ENCODE assay signal across 18 cellular contexts in the genomic region with DNA sequence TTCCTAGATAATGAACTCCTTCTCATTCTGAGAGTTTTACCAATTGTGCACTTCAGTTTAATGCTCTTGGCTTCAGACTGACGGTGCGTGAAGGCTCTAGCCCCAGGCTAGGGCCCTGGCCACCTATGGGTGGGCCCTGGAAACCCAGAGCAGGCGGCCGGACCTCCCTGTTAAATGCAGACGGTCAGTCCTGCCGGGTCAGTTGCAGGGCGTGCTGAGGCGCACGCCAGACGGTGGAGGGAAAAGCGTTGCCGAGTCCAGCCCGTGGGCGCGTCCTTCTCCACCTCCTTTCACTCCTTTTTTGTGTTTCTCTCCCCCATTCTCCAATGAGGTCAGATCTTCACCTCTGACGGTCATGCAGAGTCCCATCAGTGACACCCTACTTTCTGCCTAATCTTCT. TPM values are rescaled to one million over a fixed set of nuclear protein-coding genes. Genes with fewer than 3 reads are reported as not detected.
DNase-seq lines count a peak whose midpoint lies in the region; ATAC-seq and TF ChIP-seq lines count a peak whose summit lies in the region.
"Had no signal": no experiment of that assay in that cellular context is flagged by ENCODE, and none has a peak within 500 bp of the region (broad histone marks: within the 10 kb centered on the region; RNA-seq: fewer than 3 reads in every experiment).

No MANE protein-coding gene starts in this region.

- POLR2A ChIA-PET in PC-3 (lab: Charles Lee; ENCODE audit: unreplicated experiment): no interaction called here

- no peaks in the 10 kb centered on the region for H3K9me3 ChIP-seq in PC-3 (ENCODE audit: low read length)
- H3K9me3 ChIP-seq in neural progenitor cell (ENCODE audit: low read depth): no peaks in the 10 kb centered on the region
- H3K9me3 ChIP-seq in mammary epithelial cell (replicated peaks; ENCODE audit: insufficient read depth, low read length): no peaks in the 10 kb centered on the region
- H3K9me3 ChIP-seq in ascending aorta: no peaks in the 10 kb centered on the region

- WGBS in mammary epithelial cell (ENCODE audit: low coverage, missing lambda C conversion rate): 98% methylated on average over 14 of the region's 16 CpGs

- dilution Hi-C loops in mammary epithelial cell (cut with HindIII; ENCODE audit: low sequenced_read_pairs): no loop called here

- no peak overlapping the region for H3K27ac Mint-ChIP-seq in activated CD4-positive, alpha-beta T cell treated with anti-CD3 and anti-CD28 coated beads, Interleukin-2, amount 10 ng/mL, durations not matched to agents 24 days and 14 days
- H3K27ac Mint-ChIP-seq in glutamatergic neuron (ENCODE audit: unreplicated experiment) (peak overlapping the region; percentile 92), neural progenitor cell (no peak overlapping the region)
- H3K27ac Mint-ChIP-seq: HFFc6 had no signal

- intact Hi-C loops in activated CD4-positive, alpha-beta T cell treated with anti-CD3 and anti-CD28 coated beads, Interleukin-2, amount 10 ng/mL, durations not matched to agents 24 days and 14 days (cut with micrococcal nuclease): loop anchor here (5.0 to 10.0 kb wide), 3 partner anchors 143 to 1186 kb away; a partner anchor contains a TSS
- intact Hi-C loops in PC-3 (cut with micrococcal nuclease) (no loop called here), mammary epithelial cell (cut with micrococcal nuclease) (no loop called here), ascending aorta (cut with DNase I) (no loop called here)

- H3K9me3 Mint-ChIP-seq in activated CD4-positive, alpha-beta T cell treated with anti-CD3 and anti-CD28 coated beads, Interleukin-2, amount 10 ng/mL, durations not matched to agents 24 days and 14 days: peaks cover 3% of the 10 kb centered on the region
- H3K9me3 Mint-ChIP-seq in glutamatergic neuron (ENCODE audit: unreplicated experiment): peaks cover 17% of the 10 kb centered on the region
- H3K9me3 Mint-ChIP-seq in neural progenitor cell: no peaks in the 10 kb centered on the region
- H3K9me3 Mint-ChIP-seq: HFFc6 had no signal

- no peaks in the 10 kb centered on the region for H3F3A ChIP-seq in PC-3 (ENCODE audit: low read length, unreplicated experiment)
- H3F3A ChIP-seq in neural progenitor cell (ENCODE audit: low read depth): peaks cover 5% of the 10 kb centered on the region

- no peak overlapping the region for H2AFZ ChIP-seq in PC-3 (ENCODE audit: low read length)
- no peak overlapping the region for H2AFZ ChIP-seq in neural progenitor cell (replicated peaks)
- no peak overlapping the region for H2AFZ ChIP-seq in mammary epithelial cell (ENCODE audit: low read depth, low read length)

- no peaks in the 10 kb centered on the region for H3K79me2 ChIP-seq in PC-3 (ENCODE audit: low read length)
- H3K79me2 ChIP-seq in neural progenitor cell (ENCODE audit: low read depth): no peaks in the 10 kb centered on the region
- peaks cover 2% of the 10 kb centered on the region for H3K79me2 ChIP-seq in mammary epithelial cell (ENCODE audit: insufficient read depth, low read length)

- DNase-seq in activated CD4-positive, alpha-beta T cell treated with anti-CD3 and anti-CD28 coated beads, Interleukin-2, amount 10 ng/mL, durations not matched to agents 24 days and 14 days: no peak
- no peak for DNase-seq in activated CD4-positive, alpha-beta T cell treated with anti-CD3 and anti-CD28 coated beads, Interleukin-2, amount 50 U/mL, for 1 hour
- no peak for DNase-seq in PC-3
- no peak for DNase-seq in glutamatergic neuron
- DNase-seq in neural progenitor cell (ENCODE audit: low spot score): no peak
- no peak for DNase-seq in mammary epithelial cell
- DNase-seq in ascending aorta (ENCODE audit: low spot score in 2 of 2): no peak
- DNase-seq in DMS79 treated with DMSO at 0.1 percent for 48 hours (lab: John Stamatoyannopoulos, UW): no peak
- DNase-seq: 8988T; DMS 273 treated with DMSO at 0.1 percent for 48 hours; HFFc6; NCI-H1436; NCI-H2029; NCI-H2171 treated with DMSO at 0.1 percent for 48 hours; NCI-H446 treated with DMSO at 0.1 percent for 48 hours; NK-92 treated with Interleukin-12 subunit alpha and Interleukin-12 subunit beta, amount 100 ng/mL, for 24 hours; OCI-M1 had no signal

- in situ Hi-C loops in mammary epithelial cell (cut with MboI; ENCODE audit: low sequenced_read_pairs in 2 of 2): no loop called here

- H3K27me3 Mint-ChIP-seq in activated CD4-positive, alpha-beta T cell treated with anti-CD3 and anti-CD28 coated beads, Interleukin-2, amount 10 ng/mL, durations not matched to agents 24 days and 14 days: peaks cover 27% of the 10 kb centered on the region
- H3K27me3 Mint-ChIP-seq in glutamatergic neuron (ENCODE audit: unreplicated experiment): peaks cover 22% of the 10 kb centered on the region
- H3K27me3 Mint-ChIP-seq in neural progenitor cell (ENCODE audit: insufficient read depth, low read depth): peaks cover 18% of the 10 kb centered on the region

- H3K36me3 ChIP-seq in PC-3 (ENCODE audit: low read depth, low read length) (no peaks in the 10 kb centered on the region), neural progenitor cell (no peaks in the 10 kb centered on the region), mammary epithelial cell (ENCODE audit: insufficient read depth, low read length) (no peaks in the 10 kb centered on the region), ascending aorta (no peaks in the 10 kb centered on the region)

- H3K4me1 ChIP-seq in PC-3 (ENCODE audit: insufficient read depth, low read length) (peaks cover 3% of the 10 kb centered on the region; the same call in 1 of the 2 replicates), neural progenitor cell (peaks cover 6% of the 10 kb centered on the region), mammary epithelial cell (ENCODE audit: insufficient read depth, low read length) (peaks cover 14% of the 10 kb centered on the region), ascending aorta (peaks cover 4 to 15% of the 10 kb centered on the region in 2 donors)

- no peak overlapping the region for H3K4me3 ChIP-seq in PC-3 (ENCODE audit: low read length)
- no peak overlapping the region for H3K4me3 ChIP-seq in neural progenitor cell
- no peak overlapping the region for H3K4me3 ChIP-seq in mammary epithelial cell (replicated peaks in 1 of 3; ENCODE audit: insufficient read depth in 1 of 3, low read depth in 2 of 3, low read length in 3 of 3)
- H3K4me3 ChIP-seq in ascending aorta: no peak overlapping the region

- H3K36me3 Mint-ChIP-seq in activated CD4-positive, alpha-beta T cell treated with anti-CD3 and anti-CD28 coated beads, Interleukin-2, amount 10 ng/mL, durations not matched to agents 24 days and 14 days (ENCODE audit: low read depth): peaks cover 8% of the 10 kb centered on the region
- H3K36me3 Mint-ChIP-seq in glutamatergic neuron (ENCODE audit: unreplicated experiment) (peaks cover 11% of the 10 kb centered on the region), neural progenitor cell (peaks cover 33% of the 10 kb centered on the region)

- H3K4me1 Mint-ChIP-seq in activated CD4-positive, alpha-beta T cell treated with anti-CD3 and anti-CD28 coated beads, Interleukin-2, amount 10 ng/mL, durations not matched to agents 24 days and 14 days: peaks cover 16% of the 10 kb centered on the region
- H3K4me1 Mint-ChIP-seq in glutamatergic neuron (ENCODE audit: low read depth, unreplicated experiment) (peaks cover 15% of the 10 kb centered on the region), neural progenitor cell (peaks cover 15% of the 10 kb centered on the region)

- H3K4me2 ChIP-seq in PC-3 (ENCODE audit: low read length): no peak overlapping the region
- no peak overlapping the region for H3K4me2 ChIP-seq in neural progenitor cell
- H3K4me2 ChIP-seq in mammary epithelial cell (ENCODE audit: insufficient read depth, low read depth, low read length): no peak overlapping the region
- H3K4me2 ChIP-seq: KMS-11 had no signal

- H3K27ac ChIP-seq in PC-3 (ENCODE audit: low read length) (no peak overlapping the region), neural progenitor cell (no peak overlapping the region), mammary epithelial cell (ENCODE audit: insufficient read depth, low read depth, low read length) (no peak overlapping the region), ascending aorta (no peak overlapping the region)
- H3K27ac ChIP-seq: KMS-11 had no signal

- H3K9ac ChIP-seq in PC-3 (ENCODE audit: low read length): no peak overlapping the region
- no peak overlapping the region for H3K9ac ChIP-seq in neural progenitor cell
- no peak overlapping the region for H3K9ac ChIP-seq in mammary epithelial cell (ENCODE audit: insufficient read depth, low read length)
- H3K9ac ChIP-seq: KMS-11 had no signal

- no peaks in the 10 kb centered on the region for H4K20me1 ChIP-seq in PC-3 (ENCODE audit: low read length)
- peaks cover 68% of the 10 kb centered on the region for H4K20me1 ChIP-seq in neural progenitor cell (ENCODE audit: low read depth)
- peaks cover 3% of the 10 kb centered on the region for H4K20me1 ChIP-seq in mammary epithelial cell (ENCODE audit: insufficient read depth, low read length)

- no peaks in the 10 kb centered on the region for H3K9me2 ChIP-seq in PC-3 (replicated peaks; ENCODE audit: low read length)

- no peaks in the 10 kb centered on the region for H3K27me3 ChIP-seq in PC-3 (ENCODE audit: low read length)
- H3K27me3 ChIP-seq in neural progenitor cell: peaks cover 60% of the 10 kb centered on the region
- peaks cover 15% of the 10 kb centered on the region for H3K27me3 ChIP-seq in mammary epithelial cell (ENCODE audit: insufficient read depth, low read length)
- H3K27me3 ChIP-seq in ascending aorta: peaks cover 32% of the 10 kb centered on the region

- ATAC-seq in PC-3: no peak

- no peak for TF ChIP-seq CTCF in PC-3 (conservative IDR thresholded peaks at IDR 0.05; ENCODE audit: low read depth, low read length)
- TF ChIP-seq CTCF in glutamatergic neuron (IDR thresholded peaks at IDR 0.05; ENCODE audit: partially characterized antibody, unreplicated experiment): no peak
- TF ChIP-seq CTCF in neural progenitor cell (IDR thresholded peaks at IDR 0.05): no peak
- TF ChIP-seq CTCF in mammary epithelial cell (conservative IDR thresholded peaks at IDR 0.05 in 1 of 2, IDR thresholded peaks at IDR 0.05 in 1 of 2; ENCODE audit: extremely low read depth in 1 of 2, insufficient read depth in 1 of 2, low read depth in 1 of 2, low read length in 2 of 2): no peak
- no peak for TF ChIP-seq CTCF in ascending aorta (IDR thresholded peaks at IDR 0.05)

- CTCF ChIA-PET in PC-3 (lab: Charles Lee): no interaction called here
- CTCF ChIA-PET in mammary epithelial cell (lab: Charles Lee; ENCODE audit: low non-redundant PET): no interaction called here

- TSS peak; percentile 32 for BruUV-seq in PC-3 (replicated peaks; lab: Mats Ljungman, UMichigan)
- BruUV-seq in mammary epithelial cell (replicated peaks; lab: Mats Ljungman, UMichigan): no TSS peak

- peak overlapping the region; percentile 73 for H3K4me3 Mint-ChIP-seq in activated CD4-positive, alpha-beta T cell treated with anti-CD3 and anti-CD28 coated beads, Interleukin-2, amount 10 ng/mL, durations not matched to agents 24 days and 14 days
- H3K4me3 Mint-ChIP-seq in glutamatergic neuron (ENCODE audit: unreplicated experiment) (peak overlapping the region; percentile 98), neural progenitor cell (peak overlapping the region; percentile 88)
- H3K4me3 Mint-ChIP-seq: HFFc6 had no signal

RNA-seq across cellular contexts. Expression of a gene that starts 2.3 kb away (rescaled TPM):
- total RNA-seq in activated CD4-positive, alpha-beta T cell treated with anti-CD3 and anti-CD28 coated beads, Interleukin-2, amount 10 ng/mL, durations not matched to agents 24 days and 14 days: 32.5 TPM in 2 replicates
- total RNA-seq in PC-3 (2014; rRNA removed): 10.2 and 10.9 TPM in 2 replicates
- 402 TPM for total RNA-seq in glutamatergic neuron (ENCODE audit: unreplicated experiment)
- total RNA-seq in neural progenitor cell (ENCODE audit: low replicate concordance): 17.7 and 28.1 TPM in 2 replicates
- total RNA-seq in mammary epithelial cell: 1 to 10 TPM; 3.0 to 5.6 TPM
- 6.6 TPM for polyA plus RNA-seq in mammary epithelial cell
- polyA minus RNA-seq in mammary epithelial cell: 3.3 TPM
- total RNA-seq in ascending aorta: not detected

Comparison
In these comparisons a context has a peak if more than half of its experiments do, and no peak if none do; other contexts are left out.
1. RNA of a gene that starts 2.3 kb away (total RNA-seq): 402 TPM in glutamatergic neuron (single experiment); 32.5 TPM in activated CD4-positive, alpha-beta T cell treated with anti-CD3 and anti-CD28 coated beads, Interleukin-2, amount 10 ng/mL, durations not matched to agents 24 days and 14 days, 17.7 to 28.1 TPM in neural progenitor cell, 10.2 to 10.9 TPM in PC-3, 3.0 to 5.6 TPM in mammary epithelial cell and not detected in ascending aorta (single experiment); every median in the first group is over 10 times any median in the second.
2. Peak in every context shown above with its lines, with median percentiles within 50 percentile points of each other: H3K4me3 Mint-ChIP-seq.